Comparison of ENCODE assay signal across 23 cellular contexts in genomic region chr18:50569930-50570329, GRCh38. TPM values are rescaled to one million over a fixed set of nuclear protein-coding genes. Genes with fewer than 3 reads are reported as not detected.
"Had no signal": no experiment of that assay in that cellular context is flagged by ENCODE, and none has a peak within 500 bp of the region (broad histone marks: within the 10 kb centered on the region; RNA-seq: fewer than 3 reads in every experiment).

No MANE protein-coding gene starts in this region.

- H3K27ac Mint-ChIP-seq: activated CD4-positive, alpha-beta T cell treated with anti-CD3 and anti-CD28 coated beads, Interleukin-2, amount 10 ng/mL, durations not matched to agents 24 days and 14 days; activated CD8-positive, alpha-beta T cell treated with anti-CD3 and anti-CD28 coated beads for 36 hours; activated naive CD8-positive, alpha-beta T cell treated with anti-CD3 and anti-CD28 coated beads, Interleukin-2, amount 10 ng/mL, durations not matched to agents 7 days and 5 days; activated T-cell treated with anti-CD3 and anti-CD28 coated beads, Interleukin-2, amount 50 U/mL, for 24 hours; activated T-helper 2 cell treated with anti-CD3 and anti-CD28 coated beads, Interferon-gamma antibody, Interleukin-2, Interleukin-4, amounts not matched to agents 10 μg/mL and 5 μg/mL and 100 μg/mL, durations not matched to agents 14 hours and 24 hours and 36 hours; endodermal cell; natural killer cell treated with Interleukin-12 subunit alpha and Interleukin-12 subunit beta and Interleukin-15 and Interleukin-18, amount 100 ng/mL, for 72 hours; stimulated activated naive B cell treated with anti-CD40 and anti-IgM and Interleukin-4, amounts not matched to agents 10 μg/mL and 1 μg/mL and 100 μg/mL, for 72 hours had no signal

- H3K4me1 Mint-ChIP-seq: activated CD4-positive, alpha-beta T cell treated with anti-CD3 and anti-CD28 coated beads, Interleukin-2, amount 10 ng/mL, durations not matched to agents 24 days and 14 days; activated naive CD8-positive, alpha-beta T cell treated with anti-CD3 and anti-CD28 coated beads, Interleukin-2, amount 10 ng/mL, durations not matched to agents 7 days and 5 days; stimulated activated naive B cell treated with anti-CD40 and anti-IgM and Interleukin-4, amounts not matched to agents 10 μg/mL and 1 μg/mL and 100 μg/mL, for 72 hours had no signal

- ATAC-seq: activated CD8-positive, alpha-beta T cell treated with anti-CD3 and anti-CD28 coated beads for 36 hours; body of pancreas; left colon; lower lobe of right lung; natural killer cell treated with Interleukin-12 subunit alpha and Interleukin-12 subunit beta and Interleukin-15 and Interleukin-18, amount 100 ng/mL, for 72 hours; stimulated activated naive B cell treated with anti-CD40 and anti-IgM and Interleukin-4, amounts not matched to agents 10 μg/mL and 1 μg/mL and 100 μg/mL, for 72 hours had no signal

- H3K36me3 Mint-ChIP-seq: activated naive CD8-positive, alpha-beta T cell treated with anti-CD3 and anti-CD28 coated beads, Interleukin-2, amount 10 ng/mL, durations not matched to agents 7 days and 5 days; stimulated activated naive B cell treated with anti-CD40 and anti-IgM and Interleukin-4, amounts not matched to agents 10 μg/mL and 1 μg/mL and 100 μg/mL, for 72 hours had no signal

- DNase-seq: activated CD4-positive, alpha-beta T cell treated with anti-CD3 and anti-CD28 coated beads, Interleukin-2, amount 10 ng/mL, durations not matched to agents 24 days and 14 days; activated CD4-positive, CD25-positive, alpha-beta regulatory T cell; activated CD8-positive, alpha-beta T cell treated with anti-CD3 and anti-CD28 coated beads for 36 hours; activated naive CD4-positive, alpha-beta T cell treated with Interleukin-2 at 50 U/mL for 16 hours; activated naive CD8-positive, alpha-beta T cell treated with anti-CD3 and anti-CD28 coated beads, Interleukin-2, amount 10 ng/mL, durations not matched to agents 7 days and 5 days; activated T-cell treated with anti-CD3 and anti-CD28 coated beads, Interleukin-2, amount 50 U/mL, for 24 hours; body of pancreas; central memory CD4-positive, alpha-beta T cell; dorsolateral prefrontal cortex; endodermal cell; foreskin fibroblast; hippocampal formation; left colon; lower lobe of right lung; nucleus accumbens; posterior cingulate gyrus; retina; spleen; stimulated activated naive B cell treated with anti-CD40 and anti-IgM and Interleukin-4, amounts not matched to agents 10 μg/mL and 1 μg/mL and 100 μg/mL, for 72 hours had no signal

- H3K9me3 Mint-ChIP-seq: activated CD4-positive, alpha-beta T cell treated with anti-CD3 and anti-CD28 coated beads, Interleukin-2, amount 10 ng/mL, durations not matched to agents 24 days and 14 days; activated T-helper 2 cell treated with anti-CD3 and anti-CD28 coated beads, Interferon-gamma antibody, Interleukin-2, Interleukin-4, amounts not matched to agents 10 μg/mL and 5 μg/mL and 100 μg/mL, durations not matched to agents 14 hours and 24 hours and 36 hours had no signal

- H3K4me3 Mint-ChIP-seq: activated CD4-positive, alpha-beta T cell treated with anti-CD3 and anti-CD28 coated beads, Interleukin-2, amount 10 ng/mL, durations not matched to agents 24 days and 14 days; activated CD8-positive, alpha-beta T cell treated with anti-CD3 and anti-CD28 coated beads for 36 hours; activated naive CD8-positive, alpha-beta T cell treated with anti-CD3 and anti-CD28 coated beads, Interleukin-2, amount 10 ng/mL, durations not matched to agents 7 days and 5 days; activated T-cell treated with anti-CD3 and anti-CD28 coated beads, Interleukin-2, amount 50 U/mL, for 24 hours; endodermal cell; natural killer cell treated with Interleukin-12 subunit alpha and Interleukin-12 subunit beta and Interleukin-15 and Interleukin-18, amount 100 ng/mL, for 72 hours; stimulated activated naive B cell treated with anti-CD40 and anti-IgM and Interleukin-4, amounts not matched to agents 10 μg/mL and 1 μg/mL and 100 μg/mL, for 72 hours had no signal

RNA-seq across cellular contexts. Expression of gene MAPK4, which starts 10.0 kb away (rescaled TPM):
- total RNA-seq: activated CD4-positive, alpha-beta T cell treated with anti-CD3 and anti-CD28 coated beads, Interleukin-2, amount 10 ng/mL, durations not matched to agents 24 days and 14 days; activated CD8-positive, alpha-beta T cell treated with anti-CD3 and anti-CD28 coated beads for 36 hours; activated naive CD8-positive, alpha-beta T cell treated with anti-CD3 and anti-CD28 coated beads, Interleukin-2, amount 10 ng/mL, durations not matched to agents 7 days and 5 days; activated T-helper 2 cell treated with anti-CD3 and anti-CD28 coated beads, Interferon-gamma antibody, Interleukin-2, Interleukin-4, amounts not matched to agents 10 μg/mL and 5 μg/mL and 100 μg/mL, durations not matched to agents 14 hours and 24 hours and 36 hours; glomerular endothelial cell; natural killer cell treated with Interleukin-12 subunit alpha and Interleukin-12 subunit beta and Interleukin-15 and Interleukin-18, amount 100 ng/mL, for 72 hours; T-helper 2 cell treated with Interferon-gamma antibody and Interleukin-4, amounts not matched to agents 100 ng/mL and 5 ng/mL, for 36 hours had no signal
